Comparison of ENCODE assay signal across 8 cellular contexts in the genomic region with DNA sequence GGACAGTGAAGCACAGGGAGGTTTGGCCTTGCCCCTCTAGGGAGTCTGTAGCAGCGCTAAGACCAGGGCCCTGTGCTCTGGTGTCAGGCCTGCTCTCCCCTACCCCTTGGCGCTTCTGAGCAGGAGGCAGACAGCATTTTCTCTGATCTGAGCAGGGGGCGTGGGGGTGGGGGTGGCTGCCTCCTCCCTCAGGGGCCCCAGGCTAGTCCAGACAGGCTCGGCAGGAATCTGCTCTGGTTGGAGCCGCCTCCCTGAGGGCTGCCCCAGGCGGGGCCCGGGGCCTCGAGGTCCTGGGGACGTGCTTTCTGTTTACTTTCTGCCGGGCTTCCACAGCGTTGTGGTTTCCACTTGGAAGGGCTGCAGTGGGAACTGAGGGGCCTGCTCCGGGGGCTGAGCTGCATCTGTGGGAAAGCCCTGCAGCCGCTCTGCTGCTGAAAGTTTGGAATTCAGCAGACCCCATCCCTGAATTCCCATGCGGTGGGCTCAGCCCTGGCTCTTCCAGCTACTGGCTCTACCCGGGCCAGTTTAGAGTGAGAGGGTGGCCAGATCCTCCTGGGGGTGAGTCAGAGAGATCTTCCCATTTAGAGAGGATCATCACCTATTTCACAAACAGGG.
DNase-seq lines count a peak whose midpoint lies in the region; ATAC-seq and TF ChIP-seq lines count a peak whose summit lies in the region.

No MANE protein-coding gene starts in this region.

- H3K27me3 ChIP-seq in foreskin keratinocyte, result peaks cover 8% of the 10 kb centered on the region

- ATAC-seq in foreskin keratinocyte, result peak; percentile 63
- ATAC-seq in sciatic nerve, result peak; percentile 76
- no peak for ATAC-seq in HG03565 (IDR thresholded peaks at IDR 0.05; ENCODE audit: unreplicated experiment)
- ATAC-seq in GM21423 (IDR thresholded peaks at IDR 0.05; ENCODE audit: unreplicated experiment), result no peak
- ATAC-seq in GM21723 (IDR thresholded peaks at IDR 0.05; ENCODE audit: unreplicated experiment), result no peak

- intact Hi-C loops in sciatic nerve (cut with DNase I), result no loop called here

- peak; percentile 45 for DNase-seq in H4 (ENCODE audit: low spot score)
- DNase-seq in NCI-H82 treated with DMSO at 0.1 percent for 48 hours (lab: John Stamatoyannopoulos, UW; ENCODE audit: unreplicated experiment), result peak; percentile 68
- no peak for DNase-seq in foreskin keratinocyte
- peak; percentile 66 for DNase-seq in sciatic nerve (ENCODE audit: low spot score)
- DNase-seq in medulla oblongata (ENCODE audit: extremely low spot score), result no peak

- no peaks in the 10 kb centered on the region for H3K4me1 ChIP-seq in foreskin keratinocyte

- no peak for TF ChIP-seq CTCF in foreskin keratinocyte (conservative IDR thresholded peaks at IDR 0.05)

- no peak overlapping the region for H3K27ac ChIP-seq in foreskin keratinocyte

Comparison
In these comparisons a context has a peak if more than half of its experiments do, and no peak if none do; other contexts are left out.
1. DNase-seq: peak in H4 (single experiment), NCI-H82 treated with DMSO at 0.1 percent for 48 hours (single experiment) and sciatic nerve (single experiment); none in foreskin keratinocyte (0 of 2) and medulla oblongata (single experiment).
2. ATAC-seq: peak in foreskin keratinocyte (single experiment) and sciatic nerve (single experiment); none in HG03565 (single experiment), GM21423 (single experiment) and GM21723 (single experiment).